ENCODE assay signal across 21 cellular contexts in genomic region chr9:112894031-112894430, GRCh38. TPM values are rescaled to one million over a fixed set of nuclear protein-coding genes. Genes with fewer than 3 reads are reported as not detected.
A peak's percentile ranks its signal among the peaks of the same experiment; 100 is the strongest.
DNase-seq lines count a peak whose midpoint lies in the region; ATAC-seq and TF ChIP-seq lines count a peak whose summit lies in the region.
"Had no signal": no experiment of that assay in that cellular context is flagged by ENCODE, and none has a peak within 500 bp of the region (broad histone marks: within the 10 kb centered on the region; RNA-seq: fewer than 3 reads in every experiment).

No MANE protein-coding gene starts in this region.

- ATAC-seq in RWPE2 (ENCODE audit: low read depth) = peak; percentile 41; the same call in 1 of the 3 replicates
- ATAC-seq: Panc1 had no signal

- H3K9me3 ChIP-seq in RWPE2 (ENCODE audit: severe bottlenecking) = no peaks in the 10 kb centered on the region

- peaks cover 17% of the 10 kb centered on the region for H3K27me3 ChIP-seq in RWPE2 (ENCODE audit: insufficient read depth, poor library complexity, severe bottlenecking)

- DNase-seq in SIG-M5 treated with dmso at 0.1 percent for 504 hours (lab: John Stamatoyannopoulos, UW; ENCODE audit: unreplicated experiment) = peak; percentile 44
- DNase-seq in SIG-M5 (lab: John Stamatoyannopoulos, UW) = no peak
- no peak for DNase-seq in RWPE2 (ENCODE audit: low spot score)
- DNase-seq in glomerular endothelial cell (ENCODE audit: extremely low read depth, low read depth, low spot score) = peak; percentile 14
- DNase-seq in foreskin melanocyte = no peak
- DNase-seq in NCI-H1417 (lab: John Stamatoyannopoulos, UW) = no peak
- no peak for DNase-seq in NCI-H1048 (lab: John Stamatoyannopoulos, UW)
- no peak for DNase-seq in NCI-H2107 treated with DMSO at 0.1 percent for 48 hours (lab: John Stamatoyannopoulos, UW; ENCODE audit: unreplicated experiment)
- DNase-seq: activated CD4-positive, alpha-beta T cell treated with anti-CD3 and anti-CD28 coated beads, Interleukin-2, amount 50 U/mL, for 4 hours; activated naive CD4-positive, alpha-beta T cell treated with anti-CD3 and anti-CD28 coated beads, Interleukin-2, amount 50 U/mL, for 16 hours; activated T-cell treated with anti-CD3 and anti-CD28 coated beads, Interleukin-2, amount 50 U/mL, for 1 hour; naive B cell; NCI-H2029 treated with DMSO at 0.1 percent for 48 hours; NCI-H524 treated with DMSO at 0.1 percent for 48 hours; posterior cingulate gyrus; SW 1271 had no signal

- H3K4me3 ChIP-seq in RWPE2 (ENCODE audit: severe bottlenecking) = no peak overlapping the region
- H3K4me3 ChIP-seq: cardiac muscle cell, smooth muscle cell had no signal

- no peak overlapping the region for H3K27ac ChIP-seq in RWPE2 (ENCODE audit: poor library complexity, severe bottlenecking)
- H3K27ac ChIP-seq: 22Rv1, C4-2B, cardiac muscle cell had no signal

- H3K4me1 ChIP-seq in RWPE2 (ENCODE audit: insufficient read depth, poor library complexity, severe bottlenecking) = no peaks in the 10 kb centered on the region

- H3K36me3 ChIP-seq in RWPE2 (ENCODE audit: low read depth) = no peaks in the 10 kb centered on the region
- H3K36me3 ChIP-seq: cardiac muscle cell had no signal

- no peak for TF ChIP-seq CTCF in RWPE2 (IDR thresholded peaks at IDR 0.05; ENCODE audit: poor library complexity, severe bottlenecking)

RNA-seq across cellular contexts. Expression of gene SLC46A2, which starts 3.4 kb away (rescaled TPM):
- total RNA-seq in glomerular endothelial cell = not detected in 2 replicates
- total RNA-seq: cardiac muscle cell, smooth muscle cell had no signal

Comparison
In these comparisons a context has a peak if more than half of its experiments do, and no peak if none do; other contexts are left out.
1. DNase-seq: peak in SIG-M5 treated with dmso at 0.1 percent for 504 hours (single experiment) and glomerular endothelial cell (single experiment); none in SIG-M5 (single experiment), RWPE2 (single experiment), foreskin melanocyte (single experiment), NCI-H1417 (0 of 3), NCI-H1048 (single experiment) and NCI-H2107 treated with DMSO at 0.1 percent for 48 hours (single experiment).